In genomic region chr10:124695259-124695658, GRCh38 we compare ENCODE assay signal across 14 cellular contexts. TPM values are rescaled to one million over a fixed set of nuclear protein-coding genes. Genes with fewer than 3 reads are reported as not detected.
DNase-seq lines count a peak whose midpoint lies in the region; ATAC-seq, FAIRE-seq and TF ChIP-seq lines count a peak whose summit lies in the region.
"Had no signal": no experiment of that assay in that cellular context is flagged by ENCODE, and none has a peak within 500 bp of the region (broad histone marks: within the 10 kb centered on the region; RNA-seq: fewer than 3 reads in every experiment).

No MANE protein-coding gene starts in this region.

- RAD21 ChIA-PET in GM12878 (lab: Charles Lee; ENCODE audit: unreplicated experiment) = interaction anchor here (2.4 to 14.0 kb wide), 3 partner anchors 24 to 46 kb away, joined by 20 to 266 read pairs (median 86); no protein-coding TSS in a partner anchor

- no peaks in the 10 kb centered on the region for H3K27me3 ChIP-seq in KMS-11 (ENCODE audit: insufficient read depth, low read depth)
- no peaks in the 10 kb centered on the region for H3K27me3 ChIP-seq in GM12878 (replicated peaks in 1 of 2; ENCODE audit: control insufficient read depth in 2 of 2, insufficient read depth in 2 of 2, low read length in 1 of 2)
- H3K27me3 ChIP-seq in gastrocnemius medialis = no peaks in the 10 kb centered on the region
- no peaks in the 10 kb centered on the region for H3K27me3 ChIP-seq in mammary epithelial cell (ENCODE audit: insufficient read depth, low read length)
- H3K27me3 ChIP-seq: colonic mucosa, heart left ventricle had no signal

- H3K79me2 ChIP-seq in KMS-11 (ENCODE audit: insufficient read depth, low read depth) = peaks cover 8% of the 10 kb centered on the region; the same call in 1 of the 2 replicates
- peaks cover 17% of the 10 kb centered on the region for H3K79me2 ChIP-seq in GM12878 (ENCODE audit: control insufficient read depth, insufficient read depth, low read length)
- H3K79me2 ChIP-seq in mammary epithelial cell (ENCODE audit: insufficient read depth, low read length) = peaks cover 14% of the 10 kb centered on the region

- H3K4me1 Mint-ChIP-seq in activated CD4-positive, alpha-beta T cell treated with anti-CD3 and anti-CD28 coated beads, Interleukin-2, amount 10 ng/mL, durations not matched to agents 24 days and 14 days = peaks cover 72% of the 10 kb centered on the region

- BruUV-seq in GM12878 (replicated peaks; lab: Mats Ljungman, UMichigan) (TSS peak; percentile 27), mammary epithelial cell (replicated peaks; lab: Mats Ljungman, UMichigan) (no TSS peak)

- FAIRE-seq in GM12878 (lab: Jason Lieb, UNC) = no peak
- FAIRE-seq: GM18507 had no signal

- H3K27ac ChIP-seq in KMS-11 (peak overlapping the region; percentile 88), GM12878 (ENCODE audit: control insufficient read depth, insufficient read depth) (no peak overlapping the region), gastrocnemius medialis (peak overlapping the region; percentile 93 to 98 (median 96)), mammary epithelial cell (ENCODE audit: insufficient read depth, low read depth, low read length) (no peak overlapping the region)
- H3K27ac ChIP-seq: colonic mucosa had no signal

- no peak for TF ChIP-seq POLR2A in GM12878 (IDR thresholded peaks at IDR 0.05; ENCODE audit: low read depth, low read length)
- TF ChIP-seq POLR2A in gastrocnemius medialis (IDR thresholded peaks at IDR 0.05) = no peak
- no peak for TF ChIP-seq POLR2A in erythroblast (IDR thresholded peaks at IDR 0.05; ENCODE audit: low read length)

- H2AFZ ChIP-seq in KMS-11 (ENCODE audit: low read depth) (no peak overlapping the region), GM12878 (ENCODE audit: control insufficient read depth, low read depth, low read length) (no peak overlapping the region), mammary epithelial cell (ENCODE audit: low read depth, low read length) (no peak overlapping the region)

- peak overlapping the region; percentile 49; the same call in 1 of the 2 replicates for H3K9ac ChIP-seq in KMS-11
- no peak overlapping the region for H3K9ac ChIP-seq in GM12878 (ENCODE audit: control insufficient read depth, insufficient read depth, low read length)
- no peak overlapping the region for H3K9ac ChIP-seq in mammary epithelial cell (ENCODE audit: insufficient read depth, low read length)

- H3K4me1 ChIP-seq in KMS-11 (ENCODE audit: low read depth, poor library complexity, severe bottlenecking) = peaks cover 91% of the 10 kb centered on the region
- peaks cover 62% of the 10 kb centered on the region for H3K4me1 ChIP-seq in GM12878 (ENCODE audit: control insufficient read depth, insufficient read depth, low read length)
- peaks cover 68 to 95% of the 10 kb centered on the region in 2 donors for H3K4me1 ChIP-seq in gastrocnemius medialis
- H3K4me1 ChIP-seq in mammary epithelial cell (ENCODE audit: insufficient read depth, low read length) = no peaks in the 10 kb centered on the region
- H3K4me1 ChIP-seq: colonic mucosa had no signal

- H3K27me3 Mint-ChIP-seq in activated CD4-positive, alpha-beta T cell treated with anti-CD3 and anti-CD28 coated beads, Interleukin-2, amount 10 ng/mL, durations not matched to agents 24 days and 14 days = no peaks in the 10 kb centered on the region

- no peak for TF ChIP-seq RAD21 in GM12878 (IDR thresholded peaks at IDR 0.05; ENCODE audit: insufficient read depth, low read depth, low read length)

- peak overlapping the region; percentile 93 for H3K4me2 ChIP-seq in KMS-11
- H3K4me2 ChIP-seq in GM12878 (ENCODE audit: control insufficient read depth, insufficient read depth) = no peak overlapping the region
- no peak overlapping the region for H3K4me2 ChIP-seq in mammary epithelial cell (ENCODE audit: insufficient read depth, low read depth, low read length)

- peaks cover 55% of the 10 kb centered on the region for H3K36me3 Mint-ChIP-seq in activated CD4-positive, alpha-beta T cell treated with anti-CD3 and anti-CD28 coated beads, Interleukin-2, amount 10 ng/mL, durations not matched to agents 24 days and 14 days (ENCODE audit: low read depth)

- dilution Hi-C loops in mammary epithelial cell (cut with HindIII; ENCODE audit: low sequenced_read_pairs) = loop anchor here (5.0 kb wide), 1 partner anchor 73 kb away; no protein-coding TSS in a partner anchor

- no peak for TF ChIP-seq CTCF in KMS-11 (conservative IDR thresholded peaks at IDR 0.05; ENCODE audit: low read depth, low read length)
- TF ChIP-seq CTCF in GM12878 (IDR thresholded peaks at IDR 0.05 in 2 of 3, conservative IDR thresholded peaks at IDR 0.05 in 1 of 3; ENCODE audit: control insufficient read depth in 2 of 3, extremely low read depth in 1 of 3, insufficient read depth in 1 of 3, low read depth in 3 of 3, low read length in 3 of 3) = no peak
- no peak for TF ChIP-seq CTCF in gastrocnemius medialis (IDR thresholded peaks at IDR 0.05 in 4 of 5, conservative IDR thresholded peaks at IDR 0.05 in 1 of 5)
- no peak for TF ChIP-seq CTCF in mammary epithelial cell (conservative IDR thresholded peaks at IDR 0.05 in 1 of 2, IDR thresholded peaks at IDR 0.05 in 1 of 2; ENCODE audit: extremely low read depth in 1 of 2, insufficient read depth in 1 of 2, low read depth in 1 of 2, low read length in 2 of 2)

- H3K4me3 ChIP-seq in KMS-11 (IDR thresholded peaks at IDR 0.05; ENCODE audit: insufficient read depth, low read depth, low read length) (no peak overlapping the region), GM12878 (no peak overlapping the region), gastrocnemius medialis (no peak overlapping the region), mammary epithelial cell (replicated peaks in 1 of 3; ENCODE audit: insufficient read depth in 1 of 3, low read depth in 2 of 3, low read length in 3 of 3) (no peak overlapping the region)
- H3K4me3 ChIP-seq: colonic mucosa, heart left ventricle had no signal

- H4K20me1 ChIP-seq in KMS-11 (ENCODE audit: insufficient read depth) = no peaks in the 10 kb centered on the region
- H4K20me1 ChIP-seq in GM12878 (ENCODE audit: control insufficient read depth, insufficient read depth) = no peaks in the 10 kb centered on the region
- H4K20me1 ChIP-seq in mammary epithelial cell (ENCODE audit: insufficient read depth, low read length) = no peaks in the 10 kb centered on the region

- no peak for DNase-seq in activated CD4-positive, alpha-beta T cell treated with anti-CD3 and anti-CD28 coated beads, Interleukin-2, amount 10 ng/mL, durations not matched to agents 24 days and 14 days
- DNase-seq in activated CD4-positive, alpha-beta T cell treated with anti-CD3 and anti-CD28 coated beads for 4 hours = no peak
- no peak for DNase-seq in GM12878 (ENCODE audit: low read depth, low spot score)
- no peak for DNase-seq in gastrocnemius medialis
- no peak for DNase-seq in SKM-1 treated with dmso at 0.1 percent for 144 hours (lab: John Stamatoyannopoulos, UW; ENCODE audit: unreplicated experiment)
- no peak for DNase-seq in mammary epithelial cell
- DNase-seq in erythroblast (lab: John Stamatoyannopoulos, UW) = no peak
- DNase-seq: colonic mucosa; heart left ventricle; NCI-H2227 treated with DMSO at 0.1 percent for 48 hours; SHP77 treated with DMSO at 0.1 percent for 48 hours; stimulated activated CD4-positive, alpha-beta T cell treated with anti-CD3 and anti-CD28 coated beads, Interleukin-4, amount 100 ng/mL, for 1 hour had no signal

- POLR2A ChIA-PET in GM12878 (lab: Charles Lee) = interaction anchor here (1.6 to 3.8 kb wide), 3 partner anchors 23 to 50 kb away, joined by 4 to 54 read pairs (median 22); no protein-coding TSS in a partner anchor

- no peaks in the 10 kb centered on the region for H3K9me3 ChIP-seq in GM12878 (replicated peaks; ENCODE audit: control insufficient read depth, insufficient read depth, low read length)
- H3K9me3 ChIP-seq in gastrocnemius medialis = no peaks in the 10 kb centered on the region
- no peaks in the 10 kb centered on the region for H3K9me3 ChIP-seq in mammary epithelial cell (replicated peaks; ENCODE audit: insufficient read depth, low read length)
- H3K9me3 ChIP-seq: colonic mucosa, heart left ventricle had no signal

- intact Hi-C loops in activated CD4-positive, alpha-beta T cell treated with anti-CD3 and anti-CD28 coated beads, Interleukin-2, amount 10 ng/mL, durations not matched to agents 24 days and 14 days (cut with micrococcal nuclease) = no loop called here
- intact Hi-C loops in GM12878 (cut with micrococcal nuclease; ENCODE audit: unreplicated experiment) (no loop called here), gastrocnemius medialis (cut with DNase I; ENCODE audit: low total_unique reads) (loop anchor here (5.0 kb wide), 1 partner anchor 317 kb away; no protein-coding TSS in a partner anchor), mammary epithelial cell (cut with micrococcal nuclease) (no loop called here)

- H3K9me3 Mint-ChIP-seq in activated CD4-positive, alpha-beta T cell treated with anti-CD3 and anti-CD28 coated beads, Interleukin-2, amount 10 ng/mL, durations not matched to agents 24 days and 14 days = no peaks in the 10 kb centered on the region

- TF ChIP-seq EP300 in GM12878 (IDR thresholded peaks at IDR 0.05; ENCODE audit: borderline replicate concordance in 1 of 2, control insufficient read depth in 1 of 2, low read depth in 2 of 2, low read length in 2 of 2) = no peak

- SMC1A ChIA-PET in GM12878 (lab: Charles Lee; ENCODE audit: uncharacterized antibody, unreplicated experiment) = interaction anchor here (2.1 to 3.3 kb wide), 4 partner anchors 9 to 47 kb away, joined by 8 to 115 read pairs (median 40); no protein-coding TSS in a partner anchor

- in situ Hi-C loops in GM12878 (cut with MboI) = no loop called here
- in situ Hi-C loops in gastrocnemius medialis (cut with MboI; ENCODE audit: low sequenced_read_pairs in 4 of 4) = no loop called here
- in situ Hi-C loops in mammary epithelial cell (cut with MboI; ENCODE audit: low sequenced_read_pairs in 2 of 2) = no loop called here

- peak overlapping the region; percentile 56 for H3K27ac Mint-ChIP-seq in activated CD4-positive, alpha-beta T cell treated with anti-CD3 and anti-CD28 coated beads, Interleukin-2, amount 10 ng/mL, durations not matched to agents 24 days and 14 days

- WGBS in GM12878 (ENCODE audit: insufficient coverage, insufficient replicate concordance, low lambda C conversion rate, missing lambda C conversion rate) = 90% methylated on average over 3 of the region's 3 CpGs
- 95% methylated on average over 3 of the region's 3 CpGs for WGBS in mammary epithelial cell (ENCODE audit: low coverage, missing lambda C conversion rate)

- ATAC-seq in GM12878 (no peak), gastrocnemius medialis (no peak)

- CTCF ChIA-PET in GM12878 (lab: Yijun Ruan, JAX) = interaction anchor here (3.3 to 9.7 kb wide), 2 partner anchors 25 to 46 kb away, joined by 63 to 106 read pairs; no protein-coding TSS in a partner anchor
- CTCF ChIA-PET in mammary epithelial cell (lab: Charles Lee; ENCODE audit: low non-redundant PET) = no interaction called here

- peak overlapping the region; percentile 48 for H3K4me3 Mint-ChIP-seq in activated CD4-positive, alpha-beta T cell treated with anti-CD3 and anti-CD28 coated beads, Interleukin-2, amount 10 ng/mL, durations not matched to agents 24 days and 14 days

- H3K36me3 ChIP-seq in KMS-11 (ENCODE audit: insufficient read depth) (no peaks in the 10 kb centered on the region), GM12878 (ENCODE audit: control insufficient read depth in 2 of 2, insufficient read depth in 2 of 2, low read length in 1 of 2) (peaks cover 0 to 21% of the 10 kb centered on the region in 2 experiments; a peak in 3 of 4 replicates), gastrocnemius medialis (peaks cover 0 to 15% of the 10 kb centered on the region in 2 donors), mammary epithelial cell (ENCODE audit: insufficient read depth, low read length) (no peaks in the 10 kb centered on the region)

RNA-seq across cellular contexts. Expression of gene FAM53B, which starts 48.9 kb away (rescaled TPM):
- 20.9 and 21.8 TPM in 2 replicates for total RNA-seq in activated CD4-positive, alpha-beta T cell treated with anti-CD3 and anti-CD28 coated beads, Interleukin-2, amount 10 ng/mL, durations not matched to agents 24 days and 14 days
- total RNA-seq in GM12878 (2013; cell fraction: nucleolus; rRNA removed) = 50.5 and 56.5 TPM in 2 replicates
- total RNA-seq in GM12878 (2014; rRNA removed) (20.6 and 26.3 TPM in 2 replicates), GM12878 (2014; rRNA removed; fragmentation: Illumina TruSeq; extraction: Trizol) (9.8 and 12.2 TPM in 2 replicates), GM12878 (2021) (25.2 and 26.1 TPM in 2 replicates), gastrocnemius medialis (100 to 1,000 TPM; 140 to 253 (median 192) TPM), mammary epithelial cell (10 to 100 TPM; 16.2 to 51.8 TPM)
- 3.7 TPM for polyA plus RNA-seq in GM12878 (2011; ENCODE audit: low read depth)
- polyA plus RNA-seq in GM12878 (2011; rRNA removed) (6.3 and 8.6 TPM in 2 replicates), GM12878 (2014; fragmentation: Illumina TruSeq; extraction: Trizol) (2.7 and 6.5 TPM in 2 replicates), GM12878 (2014; fragmentation: Nextera tagmentation; extraction: Ambion mirVana) (under 1 TPM; 0.05 to 0.16 TPM), GM12878 (2014; rRNA removed) (14.8 and 15.6 TPM in 2 replicates), GM12878 (2016; fragmentation: Nextera tagmentation; extraction: Ambion mirVana) (1 to 10 TPM; 4.9 to 7.7 TPM), mammary epithelial cell (9.3 TPM)
- 10.5 and 14.4 TPM in 2 replicates for polyA plus RNA-seq in GM12878 (2011; cell fraction: cytosol; rRNA removed)
- polyA plus RNA-seq in GM12878 (2011; cell fraction: nucleus; rRNA removed) = 14.4 and 19.5 TPM in 2 replicates
- 7.8 and 8.4 TPM in 2 replicates for polyA plus RNA-seq in GM12878 (2012)
- 15.6 and 28.6 TPM in 2 replicates for polyA minus RNA-seq in GM12878 (2011; rRNA and poly(A)+ RNA removed)
- polyA minus RNA-seq in GM12878 (2011; cell fraction: cytosol; rRNA and poly(A)+ RNA removed) = 13.3 and 14.2 TPM in 2 replicates
- polyA minus RNA-seq in GM12878 (2011; cell fraction: nucleus; rRNA and poly(A)+ RNA removed) = 11.6 and 25.5 TPM in 2 replicates
- 37.8 TPM for polyA minus RNA-seq in mammary epithelial cell

Comparison
In these comparisons a context has a peak if more than half of its experiments do, and no peak if none do; other contexts are left out.
1. H3K27ac ChIP-seq: peak in KMS-11 (single experiment) and gastrocnemius medialis (4 of 4); none in GM12878 (single experiment) and mammary epithelial cell (single experiment).